8 cellular contexts compared by ENCODE assay signal in the genomic region with DNA sequence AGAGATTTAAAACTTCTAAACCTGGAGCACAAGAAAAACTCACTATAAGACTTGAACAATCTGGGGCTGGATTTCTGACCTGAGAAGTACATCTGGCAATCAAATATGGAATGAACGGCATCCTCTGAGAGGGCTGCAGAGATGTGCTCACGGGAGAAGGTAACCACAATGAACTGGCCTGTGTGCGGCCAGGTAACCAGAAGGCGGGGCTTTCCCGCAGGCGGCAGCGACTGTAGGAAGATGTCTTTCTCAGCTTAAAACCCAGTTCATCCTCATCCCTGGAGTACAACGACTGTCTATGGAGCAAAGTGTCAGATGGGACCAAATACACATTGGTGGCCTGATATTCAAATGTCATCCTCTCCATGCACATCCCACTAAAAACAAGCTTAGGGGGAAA. TPM values are rescaled to one million over a fixed set of nuclear protein-coding genes. Genes with fewer than 3 reads are reported as not detected.
DNase-seq lines count a peak whose midpoint lies in the region; ATAC-seq, FAIRE-seq and TF ChIP-seq lines count a peak whose summit lies in the region.

No MANE protein-coding gene starts in this region.

- no peaks in the 10 kb centered on the region for H3K9me3 Mint-ChIP-seq in activated CD4-positive, alpha-beta T cell treated with anti-CD3 and anti-CD28 coated beads, Interleukin-2, amount 10 ng/mL, durations not matched to agents 7 days and 5 days
- H3K9me3 Mint-ChIP-seq in stimulated activated memory B cell treated with anti-CD40 and anti-IgM and Interleukin-4, amounts not matched to agents 10 μg/mL and 1 μg/mL and 100 μg/mL, for 72 hours, result no peaks in the 10 kb centered on the region

- H3K36me3 Mint-ChIP-seq in activated CD4-positive, alpha-beta T cell treated with anti-CD3 and anti-CD28 coated beads, Interleukin-2, amount 10 ng/mL, durations not matched to agents 7 days and 5 days (ENCODE audit: low read depth), result no peaks in the 10 kb centered on the region
- H3K36me3 Mint-ChIP-seq in stimulated activated memory B cell treated with anti-CD40 and anti-IgM and Interleukin-4, amounts not matched to agents 10 μg/mL and 1 μg/mL and 100 μg/mL, for 72 hours, result no peaks in the 10 kb centered on the region

- peak overlapping the region; percentile 49 for H3K4me3 Mint-ChIP-seq in activated CD4-positive, alpha-beta T cell treated with anti-CD3 and anti-CD28 coated beads, Interleukin-2, amount 10 ng/mL, durations not matched to agents 7 days and 5 days
- peak overlapping the region; percentile 82 for H3K4me3 Mint-ChIP-seq in stimulated activated memory B cell treated with anti-CD40 and anti-IgM and Interleukin-4, amounts not matched to agents 10 μg/mL and 1 μg/mL and 100 μg/mL, for 72 hours

- TF ChIP-seq CTCF in VCaP (conservative IDR thresholded peaks at IDR 0.05) (no peak), hepatocyte (IDR thresholded peaks at IDR 0.05; ENCODE audit: poor library complexity) (no peak)

- 40% methylated on average over 8 of the region's 8 CpGs for WGBS in hepatocyte (ENCODE audit: low lambda C conversion rate, missing lambda C conversion rate)

- no peaks in the 10 kb centered on the region for H3K9me2 ChIP-seq in hepatocyte (replicated peaks; ENCODE audit: insufficient read depth)

- H3K36me3 ChIP-seq in hepatocyte (replicated peaks; ENCODE audit: insufficient read depth, low read depth), result no peaks in the 10 kb centered on the region

- peaks cover 58% of the 10 kb centered on the region for H3K79me2 ChIP-seq in hepatocyte

- no peaks in the 10 kb centered on the region for H3K4me1 ChIP-seq in hepatocyte (ENCODE audit: insufficient read depth)

- no peak overlapping the region for H3K27ac Mint-ChIP-seq in activated CD4-positive, alpha-beta T cell treated with anti-CD3 and anti-CD28 coated beads, Interleukin-2, amount 10 ng/mL, durations not matched to agents 7 days and 5 days
- H3K27ac Mint-ChIP-seq in stimulated activated memory B cell treated with anti-CD40 and anti-IgM and Interleukin-4, amounts not matched to agents 10 μg/mL and 1 μg/mL and 100 μg/mL, for 72 hours, result peak overlapping the region; percentile 97

- H3K4me3 ChIP-seq in hepatocyte, result peak overlapping the region; percentile 90

- CTCF ChIA-PET in activated CD4-positive, alpha-beta T cell treated with anti-CD3 and anti-CD28 coated beads, Interleukin-2, amount 10 ng/mL, durations not matched to agents 7 days and 5 days (lab: Charles Lee), result interaction anchor here (0.6 kb wide), 1 partner anchor 44 kb away, joined by 4 read pairs; no protein-coding TSS in a partner anchor

- peaks cover 32% of the 10 kb centered on the region for H4K20me1 ChIP-seq in hepatocyte (ENCODE audit: insufficient read depth, poor library complexity, severe bottlenecking)

- peak overlapping the region; percentile 70 for H2AFZ ChIP-seq in hepatocyte

- no peak for DNase-seq in activated CD4-positive, alpha-beta T cell treated with anti-CD3 and anti-CD28 coated beads, Interleukin-2, amount 10 ng/mL, durations not matched to agents 7 days and 5 days
- DNase-seq in activated CD4-positive, alpha-beta T cell treated with anti-CD3 and anti-CD28 coated beads for 48 hours, result no peak
- DNase-seq in hepatocyte (ENCODE audit: low spot score), result no peak
- no peak for DNase-seq in cortex of kidney (lab: John Stamatoyannopoulos, UW)
- no peak for DNase-seq in urothelium cell line (ENCODE audit: low spot score)
- no peak for DNase-seq in SHP77 treated with DMSO at 0.1 percent for 48 hours (lab: John Stamatoyannopoulos, UW)

- POLR2A ChIA-PET in activated CD4-positive, alpha-beta T cell treated with anti-CD3 and anti-CD28 coated beads, Interleukin-2, amount 10 ng/mL, durations not matched to agents 7 days and 5 days (lab: Charles Lee), result no interaction called here

- H3K9me3 ChIP-seq in hepatocyte (ENCODE audit: low read depth), result no peaks in the 10 kb centered on the region

- peak overlapping the region; percentile 98 for H3K4me2 ChIP-seq in hepatocyte

- H3K27me3 Mint-ChIP-seq in activated CD4-positive, alpha-beta T cell treated with anti-CD3 and anti-CD28 coated beads, Interleukin-2, amount 10 ng/mL, durations not matched to agents 7 days and 5 days, result peaks cover 15% of the 10 kb centered on the region
- H3K27me3 Mint-ChIP-seq in stimulated activated memory B cell treated with anti-CD40 and anti-IgM and Interleukin-4, amounts not matched to agents 10 μg/mL and 1 μg/mL and 100 μg/mL, for 72 hours, result no peaks in the 10 kb centered on the region

- no peaks in the 10 kb centered on the region for H3K27me3 ChIP-seq in hepatocyte

- ATAC-seq in stimulated activated memory B cell treated with anti-CD40 and anti-IgM and Interleukin-4, amounts not matched to agents 10 μg/mL and 1 μg/mL and 100 μg/mL, for 72 hours, result no peak

- H3K27ac ChIP-seq in VCaP (peak overlapping the region; percentile 94), hepatocyte (peak overlapping the region; percentile 96)

- peaks cover 52% of the 10 kb centered on the region for H3K4me1 Mint-ChIP-seq in activated CD4-positive, alpha-beta T cell treated with anti-CD3 and anti-CD28 coated beads, Interleukin-2, amount 10 ng/mL, durations not matched to agents 7 days and 5 days
- H3K4me1 Mint-ChIP-seq in stimulated activated memory B cell treated with anti-CD40 and anti-IgM and Interleukin-4, amounts not matched to agents 10 μg/mL and 1 μg/mL and 100 μg/mL, for 72 hours, result peaks cover 89% of the 10 kb centered on the region

- no peak for FAIRE-seq in urothelium cell line (lab: Jason Lieb, UNC)

RNA-seq across cellular contexts. Expression of a gene that starts 24.5 kb away (rescaled TPM):
- 10 to 100 TPM; 19.1 to 21.4 TPM for total RNA-seq in activated CD4-positive, alpha-beta T cell treated with anti-CD3 and anti-CD28 coated beads, Interleukin-2, amount 10 ng/mL, durations not matched to agents 7 days and 5 days
- 15.4 and 22.7 TPM in 2 replicates for total RNA-seq in hepatocyte
- polyA plus RNA-seq in hepatocyte, result 4.6 and 12.6 TPM in 2 replicates
